In genomic region chr16:180921-181667, GRCh38 we compare ENCODE assay signal across 8 cellular contexts. TPM values are rescaled to one million over a fixed set of nuclear protein-coding genes. Genes with fewer than 3 reads are reported as not detected.
DNase-seq lines count a peak whose midpoint lies in the region; ATAC-seq, FAIRE-seq and TF ChIP-seq lines count a peak whose summit lies in the region.

No MANE protein-coding gene starts in this region.

- TF ChIP-seq POLR2A in GM12878 (IDR thresholded peaks at IDR 0.05; ENCODE audit: low read depth, low read length): peak; percentile 75

- in situ Hi-C loops in GM12878 (cut with MboI): loop anchor here (5.0 kb wide), 1 partner anchor 74 kb away; no protein-coding TSS in a partner anchor

- H3K27me3 ChIP-seq in GM12878 (replicated peaks in 1 of 2; ENCODE audit: control insufficient read depth in 2 of 2, insufficient read depth in 2 of 2, low read length in 1 of 2) (peaks cover 2 to 5% of the 10 kb centered on the region in 2 experiments; a peak in 3 of 4 replicates), iPS-15b (ENCODE audit: control insufficient read depth, insufficient read depth, low read length) (peaks cover 36% of the 10 kb centered on the region)

- H3K36me3 ChIP-seq in GM12878 (ENCODE audit: control insufficient read depth in 2 of 2, insufficient read depth in 2 of 2, low read length in 1 of 2): 0 out of 4 replicates have a peak, but pooled peaks cover 0 to 4% of the 10 kb centered on the region in 2 experiments
- H3K36me3 ChIP-seq in iPS-15b (ENCODE audit: control insufficient read depth, insufficient read depth, low read length): peaks cover 4% of the 10 kb centered on the region

- no peak overlapping the region for H3K4me3 ChIP-seq in GM12878
- H3K4me3 ChIP-seq in iPS-15b (ENCODE audit: low read depth, low read length): peak overlapping the region; percentile 45
- peak overlapping the region in 5 of 7 experiments; percentile 1 to 16 (median 14) for H3K4me3 ChIP-seq in skin epidermis

- peak; percentile 87 to 97 (median 97) for TF ChIP-seq CTCF in GM12878 (IDR thresholded peaks at IDR 0.05 in 2 of 3, conservative IDR thresholded peaks at IDR 0.05 in 1 of 3; ENCODE audit: control insufficient read depth in 2 of 3, extremely low read depth in 1 of 3, insufficient read depth in 1 of 3, low read depth in 3 of 3, low read length in 3 of 3)

- no peak overlapping the region for H3K27ac ChIP-seq in GM12878 (ENCODE audit: control insufficient read depth, insufficient read depth)
- no peak overlapping the region for H3K27ac ChIP-seq in skin epidermis

- TF ChIP-seq RAD21 in GM12878 (IDR thresholded peaks at IDR 0.05; ENCODE audit: insufficient read depth, low read depth, low read length): peak; percentile 53

- H3K9ac ChIP-seq in GM12878 (ENCODE audit: control insufficient read depth, insufficient read depth, low read length): no peak overlapping the region
- H3K9ac ChIP-seq in iPS-15b (ENCODE audit: low read depth, low read length): no peak overlapping the region

- SMC1A ChIA-PET in GM12878 (lab: Charles Lee; ENCODE audit: uncharacterized antibody, unreplicated experiment): interaction anchor here (1.1 kb wide), 1 partner anchor 116 kb away, joined by 4 read pairs; no protein-coding TSS in a partner anchor

- RAD21 ChIA-PET in GM12878 (lab: Charles Lee; ENCODE audit: unreplicated experiment): interaction anchor here (0.6 to 1.4 kb wide), 3 partner anchors 74 to 116 kb away, joined by 3 to 4 read pairs (median 3); no protein-coding TSS in a partner anchor

- no peaks in the 10 kb centered on the region for H4K20me1 ChIP-seq in GM12878 (ENCODE audit: control insufficient read depth, insufficient read depth)

- H3K79me2 ChIP-seq in GM12878 (ENCODE audit: control insufficient read depth, insufficient read depth, low read length): no peaks in the 10 kb centered on the region

- no peak for TF ChIP-seq EP300 in GM12878 (IDR thresholded peaks at IDR 0.05; ENCODE audit: borderline replicate concordance in 1 of 2, control insufficient read depth in 1 of 2, low read depth in 2 of 2, low read length in 2 of 2)

- H3K4me1 ChIP-seq in GM12878 (ENCODE audit: control insufficient read depth, insufficient read depth, low read length): peaks cover 8% of the 10 kb centered on the region; the same call in 1 of the 2 replicates
- H3K4me1 ChIP-seq in iPS-15b (ENCODE audit: control insufficient read depth, insufficient read depth, low read length): no peaks in the 10 kb centered on the region

- ATAC-seq in GM12878: peak; percentile 93
- ATAC-seq in HG02884 (IDR thresholded peaks at IDR 0.05; ENCODE audit: unreplicated experiment): no peak

- no peak for FAIRE-seq in GM12878 (lab: Jason Lieb, UNC)

- intact Hi-C loops in GM12878 (cut with micrococcal nuclease; ENCODE audit: unreplicated experiment): loop anchor here (1.0 to 2.0 kb wide), 3 partner anchors 64 to 116 kb away; no protein-coding TSS in a partner anchor

- peak overlapping the region; percentile 79 for H3K4me2 ChIP-seq in GM12878 (ENCODE audit: control insufficient read depth, insufficient read depth)

- CTCF ChIA-PET in GM12878 (lab: Yijun Ruan, JAX): interaction anchor here (0.7 to 3.8 kb wide), 8 partner anchors 13 to 189 kb away, joined by 3 to 20 read pairs (median 4); partner anchors contain the start of gene MRPL28

- 3% methylated on average over 65 of the region's 76 CpGs for WGBS in GM12878 (ENCODE audit: insufficient coverage, insufficient replicate concordance, low lambda C conversion rate, missing lambda C conversion rate)

- H3K9me3 ChIP-seq in GM12878 (replicated peaks; ENCODE audit: control insufficient read depth, insufficient read depth, low read length): no peaks in the 10 kb centered on the region
- H3K9me3 ChIP-seq in iPS-15b (ENCODE audit: control insufficient read depth, insufficient read depth, low read length): no peaks in the 10 kb centered on the region

- POLR2A ChIA-PET in GM12878 (lab: Charles Lee): no interaction called here

- no TSS peak for BruUV-seq in GM12878 (replicated peaks; lab: Mats Ljungman, UMichigan)

- peak overlapping the region; percentile 79 for H2AFZ ChIP-seq in GM12878 (ENCODE audit: control insufficient read depth, low read depth, low read length)

- peak; percentile 93 for DNase-seq in AG08396 (ENCODE audit: low spot score)
- DNase-seq in GM19240 (ENCODE audit: insufficient read length, low spot score): peak; percentile 91
- peak; percentile 56 for DNase-seq in NCI-H2029 (lab: John Stamatoyannopoulos, UW)
- peak; percentile 85 for DNase-seq in UCSD-AML1 (lab: John Stamatoyannopoulos, UW; ENCODE audit: unreplicated experiment)
- DNase-seq in GM12878 (ENCODE audit: low read depth, low spot score): peak; percentile 7

RNA-seq across cellular contexts. Expression of gene HBQ1, which starts 0.8 kb away (rescaled TPM):
- total RNA-seq in GM12878 (2013; cell fraction: nucleolus; rRNA removed): not detected in 2 replicates
- total RNA-seq in GM12878 (2014; rRNA removed) (not detected in 2 replicates), GM12878 (2014; rRNA removed; fragmentation: Illumina TruSeq; extraction: Trizol) (not detected in 2 replicates), GM12878 (2021) (not detected in 2 replicates)
- not detected for polyA plus RNA-seq in GM12878 (2011; ENCODE audit: low read depth)
- polyA plus RNA-seq in GM12878 (2011; rRNA removed) (not detected in 2 replicates), GM12878 (2014; fragmentation: Illumina TruSeq; extraction: Trizol) (not detected in 2 replicates), GM12878 (2014; fragmentation: Nextera tagmentation; extraction: Ambion mirVana) (not detected), GM12878 (2014; rRNA removed) (not detected in 2 replicates), GM12878 (2016; fragmentation: Nextera tagmentation; extraction: Ambion mirVana) (not detected)
- polyA plus RNA-seq in GM12878 (2011; cell fraction: cytosol; rRNA removed): 0.18 TPM in 1 of 2 replicates, not detected in the other
- polyA plus RNA-seq in GM12878 (2011; cell fraction: nucleus; rRNA removed): not detected in 2 replicates
- not detected in 2 replicates for polyA plus RNA-seq in GM12878 (2012)
- not detected in 2 replicates for polyA minus RNA-seq in GM12878 (2011; rRNA and poly(A)+ RNA removed)
- not detected in 2 replicates for polyA minus RNA-seq in GM12878 (2011; cell fraction: cytosol; rRNA and poly(A)+ RNA removed)
- not detected in 2 replicates for polyA minus RNA-seq in GM12878 (2011; cell fraction: nucleus; rRNA and poly(A)+ RNA removed)

RNA-seq across cellular contexts. Expression of gene HBA1, which starts 4.6 kb away (rescaled TPM):
- total RNA-seq in GM12878 (2013; cell fraction: nucleolus; rRNA removed): not detected in 2 replicates
- total RNA-seq in GM12878 (2014; rRNA removed): 0.28 TPM in 1 of 2 replicates, not detected in the other
- not detected in 2 replicates for total RNA-seq in GM12878 (2014; rRNA removed; fragmentation: Illumina TruSeq; extraction: Trizol)
- 1.9 and 2.4 TPM in 2 replicates for total RNA-seq in GM12878 (2021)
- polyA plus RNA-seq in GM12878 (2011; ENCODE audit: low read depth): not detected
- 0.63 and 3.5 TPM in 2 replicates for polyA plus RNA-seq in GM12878 (2011; rRNA removed)
- polyA plus RNA-seq in GM12878 (2011; cell fraction: cytosol; rRNA removed): 13.0 and 16.9 TPM in 2 replicates
- polyA plus RNA-seq in GM12878 (2011; cell fraction: nucleus; rRNA removed): 10.8 and 15.8 TPM in 2 replicates
- 1.2 TPM in 1 of 2 replicates, not detected in the other for polyA plus RNA-seq in GM12878 (2012)
- polyA plus RNA-seq in GM12878 (2014; fragmentation: Illumina TruSeq; extraction: Trizol): not detected in 2 replicates
- polyA plus RNA-seq in GM12878 (2014; fragmentation: Nextera tagmentation; extraction: Ambion mirVana): under 1 TPM in 1 of 2 experiments, not detected in 1; 0.33 TPM
- polyA plus RNA-seq in GM12878 (2014; rRNA removed): 0.32 and 0.83 TPM in 2 replicates
- not detected for polyA plus RNA-seq in GM12878 (2016; fragmentation: Nextera tagmentation; extraction: Ambion mirVana)
- polyA minus RNA-seq in GM12878 (2011; rRNA and poly(A)+ RNA removed): 4.2 and 6.9 TPM in 2 replicates
- 10.0 TPM in 1 of 2 replicates, not detected in the other for polyA minus RNA-seq in GM12878 (2011; cell fraction: cytosol; rRNA and poly(A)+ RNA removed)
- 2.4 and 3.0 TPM in 2 replicates for polyA minus RNA-seq in GM12878 (2011; cell fraction: nucleus; rRNA and poly(A)+ RNA removed)

RNA-seq across cellular contexts. Expression of gene HBA2, which starts 8.4 kb away (rescaled TPM):
- not detected in 2 replicates for total RNA-seq in GM12878 (2013; cell fraction: nucleolus; rRNA removed)
- total RNA-seq in GM12878 (2014; rRNA removed) (not detected in 2 replicates), GM12878 (2014; rRNA removed; fragmentation: Illumina TruSeq; extraction: Trizol) (not detected in 2 replicates), GM12878 (2021) (0.48 and 0.92 TPM in 2 replicates)
- polyA plus RNA-seq in GM12878 (2011; ENCODE audit: low read depth): not detected
- polyA plus RNA-seq in GM12878 (2011; rRNA removed) (0.30 TPM in 1 of 2 replicates, not detected in the other), GM12878 (2014; fragmentation: Illumina TruSeq; extraction: Trizol) (not detected in 2 replicates), GM12878 (2014; fragmentation: Nextera tagmentation; extraction: Ambion mirVana) (not detected), GM12878 (2014; rRNA removed) (0.25 TPM in 1 of 2 replicates, not detected in the other), GM12878 (2016; fragmentation: Nextera tagmentation; extraction: Ambion mirVana) (under 1 TPM in 1 of 2 experiments, not detected in 1; 0.96 TPM)
- 0.88 and 1.3 TPM in 2 replicates for polyA plus RNA-seq in GM12878 (2011; cell fraction: cytosol; rRNA removed)
- polyA plus RNA-seq in GM12878 (2011; cell fraction: nucleus; rRNA removed): 1.6 and 2.2 TPM in 2 replicates
- polyA plus RNA-seq in GM12878 (2012): 0.66 TPM in 1 of 2 replicates, not detected in the other
- not detected in 2 replicates for polyA minus RNA-seq in GM12878 (2011; rRNA and poly(A)+ RNA removed)
- 8.8 TPM in 1 of 2 replicates, not detected in the other for polyA minus RNA-seq in GM12878 (2011; cell fraction: cytosol; rRNA and poly(A)+ RNA removed)
- polyA minus RNA-seq in GM12878 (2011; cell fraction: nucleus; rRNA and poly(A)+ RNA removed): 2.3 TPM in 1 of 2 replicates, not detected in the other

RNA-seq across cellular contexts. Expression of gene HBM, which starts 15.3 kb away (rescaled TPM):
- not detected in 2 replicates for total RNA-seq in GM12878 (2013; cell fraction: nucleolus; rRNA removed)
- total RNA-seq in GM12878 (2014; rRNA removed): not detected in 2 replicates
- total RNA-seq in GM12878 (2014; rRNA removed; fragmentation: Illumina TruSeq; extraction: Trizol): not detected in 2 replicates
- total RNA-seq in GM12878 (2021): not detected in 2 replicates
- not detected for polyA plus RNA-seq in GM12878 (2011; ENCODE audit: low read depth)
- polyA plus RNA-seq in GM12878 (2011; rRNA removed): not detected in 2 replicates
- polyA plus RNA-seq in GM12878 (2011; cell fraction: cytosol; rRNA removed): not detected in 2 replicates
- polyA plus RNA-seq in GM12878 (2011; cell fraction: nucleus; rRNA removed): not detected in 2 replicates
- polyA plus RNA-seq in GM12878 (2012): not detected in 2 replicates
- polyA plus RNA-seq in GM12878 (2014; fragmentation: Illumina TruSeq; extraction: Trizol): not detected in 2 replicates
- not detected for polyA plus RNA-seq in GM12878 (2014; fragmentation: Nextera tagmentation; extraction: Ambion mirVana)
- polyA plus RNA-seq in GM12878 (2014; rRNA removed): 0.23 TPM in 1 of 2 replicates, not detected in the other
- not detected for polyA plus RNA-seq in GM12878 (2016; fragmentation: Nextera tagmentation; extraction: Ambion mirVana)
- not detected in 2 replicates for polyA minus RNA-seq in GM12878 (2011; rRNA and poly(A)+ RNA removed)
- polyA minus RNA-seq in GM12878 (2011; cell fraction: cytosol; rRNA and poly(A)+ RNA removed): not detected in 2 replicates
- not detected in 2 replicates for polyA minus RNA-seq in GM12878 (2011; cell fraction: nucleus; rRNA and poly(A)+ RNA removed)

RNA-seq across cellular contexts. Expression of gene HBZ, which starts 28.6 kb away (rescaled TPM):
- not detected in 2 replicates for total RNA-seq in GM12878 (2013; cell fraction: nucleolus; rRNA removed)
- total RNA-seq in GM12878 (2014; rRNA removed) (not detected in 2 replicates), GM12878 (2014; rRNA removed; fragmentation: Illumina TruSeq; extraction: Trizol) (not detected in 2 replicates), GM12878 (2021) (0.49 TPM in 1 of 2 replicates, not detected in the other)
- not detected for polyA plus RNA-seq in GM12878 (2011; ENCODE audit: low read depth)
- polyA plus RNA-seq in GM12878 (2011; rRNA removed) (not detected in 2 replicates), GM12878 (2014; fragmentation: Illumina TruSeq; extraction: Trizol) (not detected in 2 replicates), GM12878 (2014; fragmentation: Nextera tagmentation; extraction: Ambion mirVana) (not detected), GM12878 (2014; rRNA removed) (not detected in 2 replicates), GM12878 (2016; fragmentation: Nextera tagmentation; extraction: Ambion mirVana) (not detected)
- 0.13 TPM in 1 of 2 replicates, not detected in the other for polyA plus RNA-seq in GM12878 (2011; cell fraction: cytosol; rRNA removed)
- 0.28 TPM in 1 of 2 replicates, not detected in the other for polyA plus RNA-seq in GM12878 (2011; cell fraction: nucleus; rRNA removed)
- polyA plus RNA-seq in GM12878 (2012): not detected in 2 replicates
- polyA minus RNA-seq in GM12878 (2011; rRNA and poly(A)+ RNA removed): not detected in 2 replicates
- 1.4 TPM in 1 of 2 replicates, not detected in the other for polyA minus RNA-seq in GM12878 (2011; cell fraction: cytosol; rRNA and poly(A)+ RNA removed)
- not detected in 2 replicates for polyA minus RNA-seq in GM12878 (2011; cell fraction: nucleus; rRNA and poly(A)+ RNA removed)

Comparison
In these comparisons a context has a peak if more than half of its experiments do, and no peak if none do; other contexts are left out.
1. DNase-seq: peak in every context shown above with its lines; median percentile 93 in AG08396; 91 in GM19240; 85 in UCSD-AML1; 56 in NCI-H2029; 7 in GM12878.